Comparison of ENCODE assay signal across 10 cellular contexts in genomic region chr9:112020680-112021596, GRCh38.
DNase-seq lines count a peak whose midpoint lies in the region; ATAC-seq and TF ChIP-seq lines count a peak whose summit lies in the region.
"Had no signal": no experiment of that assay in that cellular context is flagged by ENCODE, and none has a peak within 500 bp of the region (broad histone marks: within the 10 kb centered on the region; RNA-seq: fewer than 3 reads in every experiment).

No MANE protein-coding gene starts in this region.

- peaks cover 0 to 1% of the 10 kb centered on the region in 2 donors for H3K9me3 Mint-ChIP-seq in activated T-cell treated with anti-CD3 and anti-CD28 coated beads, Interleukin-2, amount 50 U/mL, for 72 hours
- H3K9me3 Mint-ChIP-seq in activated T-cell treated with anti-CD3 and anti-CD28 coated beads, Interleukin-2, amount 50 U/mL, for 4 hours, result no peaks in the 10 kb centered on the region
- peaks cover 4 to 9% of the 10 kb centered on the region in 2 donors for H3K9me3 Mint-ChIP-seq in stimulated activated naive B cell treated with anti-CD40 and anti-IgM and Interleukin-4, amounts not matched to agents 10 μg/mL and 1 μg/mL and 100 μg/mL, for 72 hours

- 78 to 90% (median 81%) methylated on average over 12 of the region's 12 CpGs for WGBS in spleen, 5 donors

- no peak for DNase-seq in activated T-cell treated with anti-CD3 and anti-CD28 coated beads, Interleukin-2, amount 50 U/mL, for 72 hours
- no peak for DNase-seq in activated T-cell treated with anti-CD3 and anti-CD28 coated beads, Interleukin-2, amount 50 U/mL, for 4 hours
- peak; percentile 68 for DNase-seq in choroid plexus epithelial cell (ENCODE audit: low read depth)
- no peak for DNase-seq in stimulated activated naive B cell treated with anti-CD40 and anti-IgM and Interleukin-4, amounts not matched to agents 10 μg/mL and 1 μg/mL and 100 μg/mL, for 72 hours
- no peak for DNase-seq in spleen
- DNase-seq in ascending aorta (ENCODE audit: low spot score in 2 of 2), result no peak
- DNase-seq: central memory CD4-positive, alpha-beta T cell; uterus had no signal

- no peaks in the 10 kb centered on the region for H3K27me3 ChIP-seq in spleen (replicated peaks in 1 of 7)
- H3K27me3 ChIP-seq in ascending aorta, result no peaks in the 10 kb centered on the region
- H3K27me3 ChIP-seq: uterus had no signal

- H3K27ac Mint-ChIP-seq in activated T-cell treated with anti-CD3 and anti-CD28 coated beads, Interleukin-2, amount 50 U/mL, for 72 hours, result no peak overlapping the region
- peak overlapping the region; percentile 87 for H3K27ac Mint-ChIP-seq in stimulated activated naive B cell treated with anti-CD40 and anti-IgM and Interleukin-4, amounts not matched to agents 10 μg/mL and 1 μg/mL and 100 μg/mL, for 72 hours

- intact Hi-C loops in spleen (cut with DNase I; ENCODE audit: low total_unique reads), result no loop called here
- intact Hi-C loops in ascending aorta (cut with DNase I), result no loop called here

- H3K9me3 ChIP-seq in spleen (no peaks in the 10 kb centered on the region), ascending aorta (no peaks in the 10 kb centered on the region)
- H3K9me3 ChIP-seq: uterus had no signal

- H3K4me1 Mint-ChIP-seq in activated T-cell treated with anti-CD3 and anti-CD28 coated beads, Interleukin-2, amount 50 U/mL, for 72 hours (ENCODE audit: low read depth), result peaks cover 25% of the 10 kb centered on the region
- H3K4me1 Mint-ChIP-seq in activated T-cell treated with anti-CD3 and anti-CD28 coated beads, Interleukin-2, amount 50 U/mL, for 4 hours (ENCODE audit: low read depth), result peaks cover 5% of the 10 kb centered on the region
- peaks cover 46 to 82% of the 10 kb centered on the region in 2 donors for H3K4me1 Mint-ChIP-seq in stimulated activated naive B cell treated with anti-CD40 and anti-IgM and Interleukin-4, amounts not matched to agents 10 μg/mL and 1 μg/mL and 100 μg/mL, for 72 hours

- H3K36me3 Mint-ChIP-seq in activated T-cell treated with anti-CD3 and anti-CD28 coated beads, Interleukin-2, amount 50 U/mL, for 72 hours (ENCODE audit: insufficient read depth in 2 of 2), result peaks cover 0 to 3% of the 10 kb centered on the region in 2 donors
- H3K36me3 Mint-ChIP-seq in activated T-cell treated with anti-CD3 and anti-CD28 coated beads, Interleukin-2, amount 50 U/mL, for 4 hours (ENCODE audit: insufficient read depth), result peaks cover 2% of the 10 kb centered on the region
- peaks cover 18% of the 10 kb centered on the region in 2 donors for H3K36me3 Mint-ChIP-seq in stimulated activated naive B cell treated with anti-CD40 and anti-IgM and Interleukin-4, amounts not matched to agents 10 μg/mL and 1 μg/mL and 100 μg/mL, for 72 hours

- ATAC-seq in activated T-cell treated with anti-CD3 and anti-CD28 coated beads, Interleukin-2, amount 50 U/mL, for 72 hours (replicated peaks in 1 of 2), result peak; percentile 32 to 44
- no peak for ATAC-seq in activated T-cell treated with anti-CD3 and anti-CD28 coated beads, Interleukin-2, amount 50 U/mL, for 4 hours
- ATAC-seq in HG03378 (IDR thresholded peaks at IDR 0.05; ENCODE audit: unreplicated experiment), result peak; percentile 81
- ATAC-seq in stimulated activated naive B cell treated with anti-CD40 and anti-IgM and Interleukin-4, amounts not matched to agents 10 μg/mL and 1 μg/mL and 100 μg/mL, for 72 hours (replicated peaks), result peak; percentile 63 to 72
- ATAC-seq in GM19397 (IDR thresholded peaks at IDR 0.05; ENCODE audit: unreplicated experiment), result no peak

- peaks cover 26% of the 10 kb centered on the region for H3K27me3 Mint-ChIP-seq in activated T-cell treated with anti-CD3 and anti-CD28 coated beads, Interleukin-2, amount 50 U/mL, for 72 hours (ENCODE audit: low read depth)
- H3K27me3 Mint-ChIP-seq in activated T-cell treated with anti-CD3 and anti-CD28 coated beads, Interleukin-2, amount 50 U/mL, for 4 hours (ENCODE audit: low read depth), result no peaks in the 10 kb centered on the region
- H3K27me3 Mint-ChIP-seq in stimulated activated naive B cell treated with anti-CD40 and anti-IgM and Interleukin-4, amounts not matched to agents 10 μg/mL and 1 μg/mL and 100 μg/mL, for 72 hours, result no peaks in the 10 kb centered on the region

- H3K27ac ChIP-seq in spleen (no peak overlapping the region), ascending aorta (no peak overlapping the region)
- H3K27ac ChIP-seq: uterus had no signal

- H3K36me3 ChIP-seq in spleen (no peaks in the 10 kb centered on the region), ascending aorta (no peaks in the 10 kb centered on the region)
- H3K36me3 ChIP-seq: uterus had no signal

- H3K4me3 ChIP-seq in choroid plexus epithelial cell (ENCODE audit: low read depth, low read length) (no peak overlapping the region), spleen (no peak overlapping the region), ascending aorta (no peak overlapping the region)
- H3K4me3 ChIP-seq: uterus had no signal

- H3K4me3 Mint-ChIP-seq in activated T-cell treated with anti-CD3 and anti-CD28 coated beads, Interleukin-2, amount 50 U/mL, for 72 hours, result peak overlapping the region; percentile 11 to 12
- no peak overlapping the region for H3K4me3 Mint-ChIP-seq in activated T-cell treated with anti-CD3 and anti-CD28 coated beads, Interleukin-2, amount 50 U/mL, for 4 hours
- H3K4me3 Mint-ChIP-seq in stimulated activated naive B cell treated with anti-CD40 and anti-IgM and Interleukin-4, amounts not matched to agents 10 μg/mL and 1 μg/mL and 100 μg/mL, for 72 hours, result peak overlapping the region; percentile 5 to 51

- no peak for TF ChIP-seq CTCF in choroid plexus epithelial cell (conservative IDR thresholded peaks at IDR 0.05; ENCODE audit: low read depth, low read length)
- no peak for TF ChIP-seq CTCF in spleen (IDR thresholded peaks at IDR 0.05 in 8 of 11, conservative IDR thresholded peaks at IDR 0.05 in 3 of 11)
- no peak for TF ChIP-seq CTCF in ascending aorta (IDR thresholded peaks at IDR 0.05)

- peaks cover 0 to 26% (median 17%) of the 10 kb centered on the region in 6 donors for H3K4me1 ChIP-seq in spleen
- no peaks in the 10 kb centered on the region for H3K4me1 ChIP-seq in ascending aorta
- H3K4me1 ChIP-seq: uterus had no signal

- TF ChIP-seq POLR2A in spleen (IDR thresholded peaks at IDR 0.05), result no peak

Comparison
In these comparisons a context has a peak if more than half of its experiments do, and no peak if none do; other contexts are left out.
1. ATAC-seq: peak in activated T-cell treated with anti-CD3 and anti-CD28 coated beads, Interleukin-2, amount 50 U/mL, for 72 hours (2 of 2), HG03378 (single experiment) and stimulated activated naive B cell treated with anti-CD40 and anti-IgM and Interleukin-4, amounts not matched to agents 10 μg/mL and 1 μg/mL and 100 μg/mL, for 72 hours (2 of 2); none in activated T-cell treated with anti-CD3 and anti-CD28 coated beads, Interleukin-2, amount 50 U/mL, for 4 hours (0 of 2) and GM19397 (single experiment).